Comparison of ENCODE assay signal across 1 cellular context in the genomic region with DNA sequence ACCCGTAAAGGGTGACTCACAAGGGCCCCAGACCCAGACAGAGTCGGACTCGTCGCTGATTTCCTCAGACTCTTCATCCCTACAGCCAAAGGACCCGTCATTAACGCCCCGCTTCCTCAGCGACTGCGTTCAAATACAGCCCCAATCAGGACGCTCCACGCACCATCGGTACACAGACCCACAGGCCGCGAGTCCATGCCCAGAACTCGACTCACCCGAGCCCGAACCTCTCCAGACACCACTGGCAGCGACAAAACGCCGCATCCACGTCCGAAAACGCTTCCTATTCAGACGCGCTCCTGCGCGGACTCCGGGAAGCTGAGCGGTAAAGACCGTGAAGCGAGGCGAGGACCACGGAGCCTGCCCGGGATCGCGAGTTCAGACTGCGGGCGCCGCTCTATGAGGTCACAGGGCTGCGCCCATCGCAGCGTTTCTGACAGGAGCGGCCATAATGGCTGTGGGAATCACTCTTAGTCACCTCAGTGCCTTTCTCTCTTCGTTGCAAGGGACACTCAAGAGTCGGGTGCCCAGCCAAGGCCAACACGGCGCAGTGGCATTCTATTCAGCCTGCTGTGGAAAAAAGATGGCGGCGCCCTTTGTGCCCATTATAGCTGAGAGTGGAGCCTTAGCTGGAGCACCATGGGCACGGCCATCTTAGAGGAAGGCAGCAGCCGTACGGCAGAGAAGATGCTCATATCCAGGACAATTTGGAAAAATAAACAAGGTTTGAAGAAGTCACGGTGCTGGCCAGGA.
A peak's percentile ranks its signal among the peaks of the same experiment; 100 is the strongest.
TF ChIP-seq lines count a peak whose summit lies in the region.

Gene ZNF614 (minus strand): TSS at position 353 of the 753 bp plus-strand sequence. CDS start 2,634 bp downstream, outside the sequence.

TF ChIP-seq in HEK293, 187 proteins besides CTCF, POLR2A, EP300 and RAD21 (continued from another document):
- TF ChIP-seq ZNF148 (tag by site-specific recombination; IDR thresholded peaks at IDR 0.05; ENCODE audit: borderline replicate concordance): no peak
- no peak for TF ChIP-seq ZNF624 (tag by site-specific recombination; IDR thresholded peaks at IDR 0.05)
- TF ChIP-seq ZNF529 (tag by site-specific recombination; IDR thresholded peaks at IDR 0.05; ENCODE audit: insufficient replicate concordance): no peak
- TF ChIP-seq, protein P1, sequence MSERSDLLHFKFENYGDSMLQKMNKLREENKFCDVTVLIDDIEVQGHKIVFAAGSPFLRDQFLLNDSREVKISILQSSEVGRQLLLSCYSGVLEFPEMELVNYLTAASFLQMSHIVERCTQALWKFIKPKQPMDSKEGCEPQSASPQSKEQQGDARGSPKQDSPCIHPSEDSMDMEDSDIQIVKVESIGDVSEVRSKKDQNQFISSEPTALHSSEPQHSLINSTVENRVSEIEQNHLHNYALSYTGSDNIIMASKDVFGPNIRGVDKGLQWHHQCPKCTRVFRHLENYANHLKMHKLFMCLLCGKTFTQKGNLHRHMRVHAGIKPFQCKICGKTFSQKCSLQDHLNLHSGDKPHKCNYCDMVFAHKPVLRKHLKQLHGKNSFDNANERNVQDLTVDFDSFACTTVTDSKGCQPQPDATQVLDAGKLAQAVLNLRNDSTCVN (tag by site-specific recombination; optimal IDR thresholded peaks at IDR 0.05): peak; percentile 72
- no peak for TF ChIP-seq ZNF830 (tag by site-specific recombination; IDR thresholded peaks at IDR 0.05; ENCODE audit: low read depth)
- no peak for TF ChIP-seq ZNF350 (tag by site-specific recombination; IDR thresholded peaks at IDR 0.05)
- TF ChIP-seq ZNF302 (tag by site-specific recombination; IDR thresholded peaks at IDR 0.05; ENCODE audit: low read depth): no peak
- no peak for TF ChIP-seq ZNF114 (tag by site-specific recombination; IDR thresholded peaks at IDR 0.05)
- TF ChIP-seq, protein P2, sequence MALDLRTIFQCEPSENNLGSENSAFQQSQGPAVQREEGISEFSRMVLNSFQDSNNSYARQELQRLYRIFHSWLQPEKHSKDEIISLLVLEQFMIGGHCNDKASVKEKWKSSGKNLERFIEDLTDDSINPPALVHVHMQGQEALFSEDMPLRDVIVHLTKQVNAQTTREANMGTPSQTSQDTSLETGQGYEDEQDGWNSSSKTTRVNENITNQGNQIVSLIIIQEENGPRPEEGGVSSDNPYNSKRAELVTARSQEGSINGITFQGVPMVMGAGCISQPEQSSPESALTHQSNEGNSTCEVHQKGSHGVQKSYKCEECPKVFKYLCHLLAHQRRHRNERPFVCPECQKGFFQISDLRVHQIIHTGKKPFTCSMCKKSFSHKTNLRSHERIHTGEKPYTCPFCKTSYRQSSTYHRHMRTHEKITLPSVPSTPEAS (tag by site-specific recombination; IDR thresholded peaks at IDR 0.05): no peak
- peak; percentile 52; the same call in 1 of the 2 replicates for TF ChIP-seq KLF8 (tag by site-specific recombination; IDR thresholded peaks at IDR 0.05)
- TF ChIP-seq YY1 (tag by site-specific recombination; IDR thresholded peaks at IDR 0.05): peak; percentile 98
- TF ChIP-seq GLIS2 (tag by site-specific recombination; IDR thresholded peaks at IDR 0.05): no peak
- TF ChIP-seq ZFP3 (tag by site-specific recombination; IDR thresholded peaks at IDR 0.05; ENCODE audit: low read depth): no peak
- TF ChIP-seq ZNF645 (tag by site-specific recombination; IDR thresholded peaks at IDR 0.05): no peak
- TF ChIP-seq ZFP69B (tag by site-specific recombination; IDR thresholded peaks at IDR 0.05): no peak; the same call in 1 of the 2 replicates
- TF ChIP-seq ZNF121 (tag by site-specific recombination; IDR thresholded peaks at IDR 0.05): no peak
- TF ChIP-seq ZNF768 (tag by site-specific recombination; IDR thresholded peaks at IDR 0.05): no peak
- TF ChIP-seq, protein P3, sequence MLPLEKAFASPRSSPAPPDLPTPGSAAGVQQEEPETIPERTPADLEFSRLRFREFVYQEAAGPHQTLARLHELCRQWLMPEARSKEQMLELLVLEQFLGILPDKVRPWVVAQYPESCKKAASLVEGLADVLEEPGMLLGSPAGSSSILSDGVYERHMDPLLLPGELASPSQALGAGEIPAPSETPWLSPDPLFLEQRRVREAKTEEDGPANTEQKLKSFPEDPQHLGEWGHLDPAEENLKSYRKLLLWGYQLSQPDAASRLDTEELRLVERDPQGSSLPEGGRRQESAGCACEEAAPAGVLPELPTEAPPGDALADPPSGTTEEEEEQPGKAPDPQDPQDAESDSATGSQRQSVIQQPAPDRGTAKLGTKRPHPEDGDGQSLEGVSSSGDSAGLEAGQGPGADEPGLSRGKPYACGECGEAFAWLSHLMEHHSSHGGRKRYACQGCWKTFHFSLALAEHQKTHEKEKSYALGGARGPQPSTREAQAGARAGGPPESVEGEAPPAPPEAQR (tag by site-specific recombination; IDR thresholded peaks at IDR 0.05): no peak
- no peak for TF ChIP-seq BCL6B (tag by site-specific recombination; IDR thresholded peaks at IDR 0.05)
- no peak for TF ChIP-seq ZNF248 (tag by site-specific recombination; IDR thresholded peaks at IDR 0.05)
- TF ChIP-seq, protein P4, sequence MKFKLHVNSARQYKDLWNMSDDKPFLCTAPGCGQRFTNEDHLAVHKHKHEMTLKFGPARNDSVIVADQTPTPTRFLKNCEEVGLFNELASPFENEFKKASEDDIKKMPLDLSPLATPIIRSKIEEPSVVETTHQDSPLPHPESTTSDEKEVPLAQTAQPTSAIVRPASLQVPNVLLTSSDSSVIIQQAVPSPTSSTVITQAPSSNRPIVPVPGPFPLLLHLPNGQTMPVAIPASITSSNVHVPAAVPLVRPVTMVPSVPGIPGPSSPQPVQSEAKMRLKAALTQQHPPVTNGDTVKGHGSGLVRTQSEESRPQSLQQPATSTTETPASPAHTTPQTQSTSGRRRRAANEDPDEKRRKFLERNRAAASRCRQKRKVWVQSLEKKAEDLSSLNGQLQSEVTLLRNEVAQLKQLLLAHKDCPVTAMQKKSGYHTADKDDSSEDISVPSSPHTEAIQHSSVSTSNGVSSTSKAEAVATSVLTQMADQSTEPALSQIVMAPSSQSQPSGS (tag by site-specific recombination; IDR thresholded peaks at IDR 0.05; ENCODE audit: low read depth): 0 out of 2 replicates have a peak, but pooled peaks have one; percentile 10
